8 cellular contexts compared by ENCODE assay signal in the genomic region with DNA sequence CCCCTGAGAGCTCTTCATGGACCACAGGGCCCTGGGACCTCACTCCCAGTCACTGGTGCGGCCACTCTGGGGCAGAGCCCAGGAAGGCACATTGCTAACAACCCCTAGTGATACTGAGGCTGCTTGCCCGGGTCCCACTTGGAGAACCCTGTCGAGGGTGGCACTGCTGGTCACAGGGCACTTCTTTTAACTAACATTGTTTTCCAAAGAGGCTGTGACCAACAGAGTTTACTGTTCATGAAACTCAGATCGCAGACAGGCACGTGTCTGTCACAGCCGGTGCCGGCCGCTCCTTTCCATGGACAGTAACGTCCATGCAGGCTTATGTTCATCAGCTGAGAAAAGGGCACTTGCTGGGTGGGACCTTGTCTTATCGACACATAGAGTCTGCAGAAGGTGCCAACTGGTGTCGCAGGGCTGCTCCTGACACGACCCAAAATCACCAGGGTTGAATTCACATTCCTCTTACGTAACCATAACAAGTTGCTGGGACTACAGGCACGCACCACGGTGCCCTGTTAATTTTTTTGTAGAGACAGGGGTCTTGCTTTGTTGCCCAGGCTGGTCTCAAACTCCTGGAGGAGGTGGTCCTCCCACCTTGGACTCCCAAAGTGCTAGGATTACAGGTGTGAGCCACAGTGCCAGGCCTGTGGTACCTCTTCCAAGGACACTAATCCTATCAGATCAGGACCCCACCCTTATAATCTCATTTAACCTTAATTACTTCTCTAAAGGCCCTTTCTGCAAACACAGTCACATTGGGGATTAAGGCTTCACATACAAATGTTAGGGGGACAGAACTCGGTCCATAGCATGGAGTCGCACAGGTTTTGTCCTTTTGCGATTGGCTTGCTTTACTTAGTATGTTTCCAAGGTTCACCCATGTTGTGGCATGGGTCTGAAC. TPM values are rescaled to one million over a fixed set of nuclear protein-coding genes. Genes with fewer than 3 reads are reported as not detected.
DNase-seq lines count a peak whose midpoint lies in the region; ATAC-seq and TF ChIP-seq lines count a peak whose summit lies in the region.

No MANE protein-coding gene starts in this region.

- no peaks in the 10 kb centered on the region for H3K27me3 ChIP-seq in DND-41 (ENCODE audit: insufficient read depth, low read length, poor library complexity)
- H3K27me3 ChIP-seq in ovary, result no peaks in the 10 kb centered on the region

- H2AFZ ChIP-seq in DND-41 (ENCODE audit: low read depth, low read length) (peak overlapping the region; percentile 82), OCI-LY7 (ENCODE audit: low read length) (peak overlapping the region; percentile 91)

- H3K4me2 ChIP-seq in DND-41 (ENCODE audit: insufficient read depth, low read length) (peak overlapping the region; percentile 88), OCI-LY7 (ENCODE audit: low read length) (peak overlapping the region; percentile 94)

- BruUV-seq in OCI-LY7 (replicated peaks; lab: Mats Ljungman, UMichigan), result no TSS peak

- no peak for TF ChIP-seq CTCF in DND-41 (IDR thresholded peaks at IDR 0.05; ENCODE audit: borderline replicate concordance, extremely low read depth, low read length, poor library complexity, severe bottlenecking)
- no peak for TF ChIP-seq CTCF in OCI-LY7 (conservative IDR thresholded peaks at IDR 0.05; ENCODE audit: low read length)
- TF ChIP-seq CTCF in epithelial cell of esophagus (IDR thresholded peaks at IDR 0.05; ENCODE audit: insufficient read depth, low read depth, low read length, missing control alignments), result no peak
- no peak for TF ChIP-seq CTCF in ovary (IDR thresholded peaks at IDR 0.05)

- TF ChIP-seq POLR2A in ovary (IDR thresholded peaks at IDR 0.05), result no peak

- TF ChIP-seq EP300 in ovary (IDR thresholded peaks at IDR 0.05), result no peak

- H3K9me3 ChIP-seq in DND-41 (ENCODE audit: insufficient read depth, low read length, severe bottlenecking) (no peaks in the 10 kb centered on the region), OCI-LY7 (ENCODE audit: low read length) (no peaks in the 10 kb centered on the region), ovary (no peaks in the 10 kb centered on the region)

- H3K9me2 ChIP-seq in OCI-LY7 (ENCODE audit: insufficient read depth, low read length), result no peaks in the 10 kb centered on the region

- H4K20me1 ChIP-seq in DND-41 (ENCODE audit: insufficient read depth, low read length), result peaks cover 33% of the 10 kb centered on the region
- peaks cover 18% of the 10 kb centered on the region for H4K20me1 ChIP-seq in OCI-LY7 (ENCODE audit: insufficient read depth, low read length)

- WGBS in ovary, 3 donors, result 82 to 86% (median 83%) methylated on average over 18 of the region's 18 CpGs

- no peak for ATAC-seq in DND-41 (ENCODE audit: insufficient read depth, low read depth)

- H3K79me2 ChIP-seq in DND-41 (ENCODE audit: insufficient read depth, low read length), result peaks cover 46% of the 10 kb centered on the region
- peaks cover 43% of the 10 kb centered on the region for H3K79me2 ChIP-seq in OCI-LY7 (ENCODE audit: insufficient read depth, low read depth, low read length)

- H3K27ac ChIP-seq in DND-41 (ENCODE audit: low read length) (peak overlapping the region; percentile 76), OCI-LY7 (ENCODE audit: low read depth, low read length, poor library complexity, severe bottlenecking) (peak overlapping the region; percentile 48), ovary (no peak overlapping the region)

- H3K4me1 ChIP-seq in DND-41 (ENCODE audit: insufficient read depth, low read length) (peaks cover 40% of the 10 kb centered on the region), OCI-LY7 (ENCODE audit: insufficient read depth, low read length, poor library complexity, severe bottlenecking) (peaks cover 22% of the 10 kb centered on the region), ovary (ENCODE audit: insufficient read depth) (peaks cover 7% of the 10 kb centered on the region)

- H3K4me3 ChIP-seq in DND-41 (ENCODE audit: low read depth in 1 of 2, low read length in 2 of 2), result peak overlapping the region; percentile 72 to 100; a peak in 3 of 4 replicates
- H3K4me3 ChIP-seq in OCI-LY7 (ENCODE audit: low read depth, low read length, poor library complexity, severe bottlenecking), result peak overlapping the region; percentile 98
- peak overlapping the region; percentile 77 for H3K4me3 ChIP-seq in epithelial cell of esophagus (ENCODE audit: low read length)
- H3K4me3 ChIP-seq in ovary, result peak overlapping the region; percentile 73

- peaks cover 26% of the 10 kb centered on the region for H3K36me3 ChIP-seq in DND-41 (ENCODE audit: insufficient read depth, low read length)
- peaks cover 25% of the 10 kb centered on the region; the same call in 1 of the 2 replicates for H3K36me3 ChIP-seq in OCI-LY7 (ENCODE audit: insufficient read depth, low read length)
- H3K36me3 ChIP-seq in ovary, result no peaks in the 10 kb centered on the region

- intact Hi-C loops in OCI-LY7 (cut with micrococcal nuclease; ENCODE audit: unreplicated experiment), result no loop called here
- intact Hi-C loops in ovary (cut with DNase I), result loop anchor here in 1 of 4 donors (10.0 kb wide), 1 partner anchor 124 kb away; no protein-coding TSS in a partner anchor

- POLR2A ChIA-PET in OCI-LY7 (lab: Charles Lee), result interaction anchor here (0.6 kb wide), 1 partner anchor 226 kb away, joined by 3 read pairs; no protein-coding TSS in a partner anchor

- DNase-seq in DND-41, result no peak
- DNase-seq in OCI-LY7 (ENCODE audit: low spot score), result no peak
- DNase-seq in epithelial cell of esophagus (ENCODE audit: low read depth), result no peak
- no peak for DNase-seq in ovary
- DNase-seq in NCI-H526 treated with DMSO at 0.1 percent for 48 hours (lab: John Stamatoyannopoulos, UW), result no peak
- no peak for DNase-seq in NCI-H1105 (lab: John Stamatoyannopoulos, UW)
- no peak for DNase-seq in iPS-NIHi11 (ENCODE audit: low spot score)
- DNase-seq in activated CD4-positive, alpha-beta T cell treated with anti-CD3 and anti-CD28 coated beads, Interleukin-2, amount 50 U/mL, for 4 hours, result no peak

- H3K9ac ChIP-seq in DND-41 (ENCODE audit: low read depth, low read length), result peak overlapping the region; percentile 79

- CTCF ChIA-PET in OCI-LY7 (lab: Charles Lee; ENCODE audit: unreplicated experiment), result no interaction called here

RNA-seq across cellular contexts. Expression of a gene that starts 1.2 kb away (rescaled TPM):
- total RNA-seq in OCI-LY7 (2014; rRNA removed; shearing (Covaris generic)), result 22.2 and 26.6 TPM in 2 replicates
- total RNA-seq in OCI-LY7 (2022) (72.1 and 79.0 TPM in 2 replicates), ovary (10 to 100 TPM; 16.0 to 40.4 (median 36.5) TPM)
- 10 to 100 TPM; 17.1 to 25.3 TPM for polyA plus RNA-seq in ovary

Comparison
In these comparisons a context has a peak if more than half of its experiments do, and no peak if none do; other contexts are left out.
1. H3K27ac ChIP-seq: peak in DND-41 (single experiment) and OCI-LY7 (single experiment); none in ovary (0 of 2).
2. Peak in every context shown above with its lines, with median percentiles within 50 percentile points of each other: H3K4me3 ChIP-seq.